ENCODE assay signal across 19 cellular contexts in genomic region chr10:109306698-109307097, GRCh38.
DNase-seq lines count a peak whose midpoint lies in the region; ATAC-seq and TF ChIP-seq lines count a peak whose summit lies in the region.
"Had no signal": no experiment of that assay in that cellular context is flagged by ENCODE, and none has a peak within 500 bp of the region (broad histone marks: within the 10 kb centered on the region; RNA-seq: fewer than 3 reads in every experiment).

No MANE protein-coding gene starts in this region.

- H3K4me1 ChIP-seq in HUES6 (ENCODE audit: control insufficient read depth, insufficient read depth, low read length) = peaks cover 4% of the 10 kb centered on the region; the same call in 1 of the 2 replicates
- H3K4me1 ChIP-seq in endodermal cell (ENCODE audit: control insufficient read depth, insufficient read depth, low read length) = no peaks in the 10 kb centered on the region
- H3K4me1 ChIP-seq in trophoblast cell (ENCODE audit: control insufficient read depth in 1 of 2, insufficient read depth in 2 of 2, low read length in 2 of 2) = no peaks in the 10 kb centered on the region
- no peaks in the 10 kb centered on the region for H3K4me1 ChIP-seq in naive thymus-derived CD4-positive, alpha-beta T cell (ENCODE audit: control insufficient read depth in 2 of 2, insufficient read depth in 2 of 2, low read length in 2 of 2)

- H3K14ac ChIP-seq in trophoblast cell (ENCODE audit: low read length) = no peak overlapping the region

- no peak overlapping the region for H4K91ac ChIP-seq in trophoblast cell (ENCODE audit: low read depth, low read length)

- H3K4me2 ChIP-seq in trophoblast cell (ENCODE audit: low read length) = no peak overlapping the region

- no peak overlapping the region for H3K4ac ChIP-seq in trophoblast cell (ENCODE audit: low read depth, low read length)

- H3K9me3 Mint-ChIP-seq in endodermal cell = no peaks in the 10 kb centered on the region
- H3K9me3 Mint-ChIP-seq in naive thymus-derived CD4-positive, alpha-beta T cell = peaks cover 0 to 14% (median 2%) of the 10 kb centered on the region in 11 donors
- H3K9me3 Mint-ChIP-seq: H9 had no signal

- CTCF ChIA-PET in naive thymus-derived CD4-positive, alpha-beta T cell (lab: Charles Lee) = no interaction called here

- H3K27me3 Mint-ChIP-seq in endodermal cell (ENCODE audit: insufficient read depth) = no peaks in the 10 kb centered on the region
- no peaks in the 10 kb centered on the region for H3K27me3 Mint-ChIP-seq in naive thymus-derived CD4-positive, alpha-beta T cell
- H3K27me3 Mint-ChIP-seq: CD8-positive, alpha-beta memory T cell had no signal

- H2AFZ ChIP-seq in trophoblast cell (ENCODE audit: insufficient read depth, low read length, poor library complexity) = no peak overlapping the region

- no peak overlapping the region for H3K23ac ChIP-seq in trophoblast cell (ENCODE audit: low read length)

- no peak overlapping the region for H2AK5ac ChIP-seq in trophoblast cell (ENCODE audit: low read length)

- peak; percentile 68 for DNase-seq in EL
- no peak for DNase-seq in endodermal cell
- no peak for DNase-seq in trophoblast cell
- DNase-seq in naive thymus-derived CD4-positive, alpha-beta T cell = no peak
- DNase-seq in GM13977 (ENCODE audit: low spot score) = no peak
- DNase-seq in retina = no peak
- DNase-seq: CD8-positive, alpha-beta memory T cell; H9; Karpas-422; MG63; NCI-H1417; NCI-H1694 treated with DMSO at 0.1 percent for 48 hours; NCI-H2081 treated with DMSO at 0.1 percent for 48 hours; NCI-H2171 treated with DMSO at 0.1 percent for 48 hours; NCI-H526 had no signal

- WGBS in endodermal cell (ENCODE audit: insufficient coverage in 1 of 2, insufficient read length in 1 of 2), 2 experiments = 67 to 79% methylated on average over 4 to 5 of the region's 5 CpGs
- WGBS in trophoblast cell (ENCODE audit: extremely low coverage, insufficient coverage, insufficient read length) = no CpG with 5 or more reads among the region's 5 CpGs

- intact Hi-C loops in naive thymus-derived CD4-positive, alpha-beta T cell (cut with micrococcal nuclease) = no loop called here

- H2BK120ac ChIP-seq in trophoblast cell (ENCODE audit: insufficient read depth, low read length, poor library complexity) = no peak overlapping the region

- H2BK5ac ChIP-seq in trophoblast cell (ENCODE audit: low read depth, low read length, poor library complexity) = no peak overlapping the region

- H3K79me1 ChIP-seq in trophoblast cell (ENCODE audit: low read length) = no peaks in the 10 kb centered on the region

- in situ Hi-C loops in GM13977 (cut with MboI; ENCODE audit: low pct_unique_long_range_greater_than_20kb, low sequenced_read_pairs, unreplicated experiment) = no loop called here

- H3K9ac ChIP-seq in HUES6 (ENCODE audit: low read length) (no peak overlapping the region), endodermal cell (ENCODE audit: extremely low read depth, low read length, poor library complexity, severe bottlenecking) (no peak overlapping the region), trophoblast cell (ENCODE audit: low read length) (no peak overlapping the region)

- H2BK12ac ChIP-seq in trophoblast cell (ENCODE audit: low read length) = no peak overlapping the region

- no peaks in the 10 kb centered on the region for H3K36me3 ChIP-seq in HUES6 (ENCODE audit: control insufficient read depth, insufficient read depth, low read length)
- H3K36me3 ChIP-seq in endodermal cell (ENCODE audit: control insufficient read depth, insufficient read depth, low read length) = no peaks in the 10 kb centered on the region
- no peaks in the 10 kb centered on the region for H3K36me3 ChIP-seq in trophoblast cell (ENCODE audit: control insufficient read depth in 1 of 2, insufficient read depth in 2 of 2, low read length in 2 of 2)
- H3K36me3 ChIP-seq in naive thymus-derived CD4-positive, alpha-beta T cell (ENCODE audit: control insufficient read depth in 2 of 3, insufficient read depth in 3 of 3, low read length in 3 of 3) = no peaks in the 10 kb centered on the region
- H3K36me3 ChIP-seq: MG63 had no signal

- no peak for ATAC-seq in naive thymus-derived CD4-positive, alpha-beta T cell
- no peak for ATAC-seq in HG03520 (IDR thresholded peaks at IDR 0.05; ENCODE audit: unreplicated experiment)
- ATAC-seq: Right ventricle myocardium inferior had no signal

- H3K9me3 ChIP-seq in HUES6 (ENCODE audit: control insufficient read depth, insufficient read depth, low read depth, low read length) (no peaks in the 10 kb centered on the region), endodermal cell (ENCODE audit: control insufficient read depth, low read length) (peaks cover 35% of the 10 kb centered on the region), trophoblast cell (ENCODE audit: insufficient read depth, low read depth, low read length) (no peaks in the 10 kb centered on the region)
- no peaks in the 10 kb centered on the region for H3K9me3 ChIP-seq in naive thymus-derived CD4-positive, alpha-beta T cell (ENCODE audit: control insufficient read depth in 2 of 3, low read length in 3 of 3)
- H3K9me3 ChIP-seq: MG63 had no signal

- TF ChIP-seq CTCF in endodermal cell (conservative IDR thresholded peaks at IDR 0.05) = no peak
- TF ChIP-seq CTCF in GM13977 (IDR thresholded peaks at IDR 0.05; ENCODE audit: extremely low read depth, insufficient read depth, missing control alignments) = no peak

- H3K27me3 ChIP-seq in HUES6 (ENCODE audit: control insufficient read depth, insufficient read depth, low read length) = no peaks in the 10 kb centered on the region
- no peaks in the 10 kb centered on the region for H3K27me3 ChIP-seq in endodermal cell (ENCODE audit: control insufficient read depth, insufficient read depth, low read length, poor library complexity, severe bottlenecking)
- H3K27me3 ChIP-seq in trophoblast cell (ENCODE audit: insufficient read depth, low read length) = no peaks in the 10 kb centered on the region
- no peaks in the 10 kb centered on the region for H3K27me3 ChIP-seq in naive thymus-derived CD4-positive, alpha-beta T cell (ENCODE audit: control insufficient read depth in 2 of 2, insufficient read depth in 2 of 2, low read length in 2 of 2)
- H3K27me3 ChIP-seq: MG63 had no signal

- H3K18ac ChIP-seq in trophoblast cell (ENCODE audit: low read length) = no peak overlapping the region

- H3K36me3 Mint-ChIP-seq in endodermal cell (ENCODE audit: low read depth) = peaks cover 2% of the 10 kb centered on the region
- no peaks in the 10 kb centered on the region for H3K36me3 Mint-ChIP-seq in naive thymus-derived CD4-positive, alpha-beta T cell
- H3K36me3 Mint-ChIP-seq: CD8-positive, alpha-beta memory T cell had no signal

- no peak overlapping the region for H4K12ac ChIP-seq in trophoblast cell (ENCODE audit: low read depth, low read length)

- H3K79me2 ChIP-seq in trophoblast cell (ENCODE audit: control insufficient read depth, insufficient read depth, low read length, poor library complexity) = no peaks in the 10 kb centered on the region

- H3K27ac Mint-ChIP-seq in endodermal cell = peak overlapping the region; percentile 86
- no peak overlapping the region for H3K27ac Mint-ChIP-seq in naive thymus-derived CD4-positive, alpha-beta T cell
- H3K27ac Mint-ChIP-seq: CD8-positive, alpha-beta memory T cell had no signal

- H3K4me1 Mint-ChIP-seq in endodermal cell = peaks cover 63% of the 10 kb centered on the region
- no peaks in the 10 kb centered on the region for H3K4me1 Mint-ChIP-seq in naive thymus-derived CD4-positive, alpha-beta T cell
- H3K4me1 Mint-ChIP-seq: CD8-positive, alpha-beta memory T cell had no signal

- 0 out of 2 replicates have a peak overlapping the region, but pooled peaks have one; percentile 8 for H3K27ac ChIP-seq in HUES6 (ENCODE audit: low read depth, low read length)
- no peak overlapping the region for H3K27ac ChIP-seq in endodermal cell (ENCODE audit: low read depth, low read length)
- H3K27ac ChIP-seq in trophoblast cell (ENCODE audit: low read depth, low read length) = peak overlapping the region; percentile 26
- no peak overlapping the region for H3K27ac ChIP-seq in naive thymus-derived CD4-positive, alpha-beta T cell (ENCODE audit: low read depth, low read length)
- H3K27ac ChIP-seq: C4-2B had no signal

- no peak overlapping the region for H3K4me3 Mint-ChIP-seq in endodermal cell
- H3K4me3 Mint-ChIP-seq in naive thymus-derived CD4-positive, alpha-beta T cell = no peak overlapping the region
- H3K4me3 Mint-ChIP-seq: CD8-positive, alpha-beta memory T cell; H9 had no signal

- no peak overlapping the region for H4K8ac ChIP-seq in trophoblast cell (ENCODE audit: low read depth, low read length)

- no peak overlapping the region for H3K4me3 ChIP-seq in HUES6 (ENCODE audit: low read depth, low read length)
- H3K4me3 ChIP-seq in endodermal cell (ENCODE audit: low read length) = no peak overlapping the region
- H3K4me3 ChIP-seq in trophoblast cell (ENCODE audit: low read depth, low read length) = no peak overlapping the region
- H3K4me3 ChIP-seq in naive thymus-derived CD4-positive, alpha-beta T cell (ENCODE audit: low read length) = no peak overlapping the region
- H3K4me3 ChIP-seq: MG63 had no signal

- POLR2A ChIA-PET in naive thymus-derived CD4-positive, alpha-beta T cell (lab: Charles Lee) = no interaction called here

Comparison
In these comparisons a context has a peak if more than half of its experiments do, and no peak if none do; other contexts are left out.
1. H3K27ac ChIP-seq: peak in HUES6 (single experiment) and trophoblast cell (single experiment); none in endodermal cell (single experiment) and naive thymus-derived CD4-positive, alpha-beta T cell (single experiment).